ENCODE assay signal across 9 cellular contexts in genomic region chr20:20018366-20018765, GRCh38. TPM values are rescaled to one million over a fixed set of nuclear protein-coding genes. Genes with fewer than 3 reads are reported as not detected.
DNase-seq lines count a peak whose midpoint lies in the region; ATAC-seq and TF ChIP-seq lines count a peak whose summit lies in the region.
"Had no signal": no experiment of that assay in that cellular context is flagged by ENCODE, and none has a peak within 500 bp of the region (broad histone marks: within the 10 kb centered on the region; RNA-seq: fewer than 3 reads in every experiment).

No MANE protein-coding gene starts in this region.

- peaks cover 21% of the 10 kb centered on the region for H3K4me1 ChIP-seq in mammary epithelial cell (ENCODE audit: insufficient read depth, low read length)
- H3K4me1 ChIP-seq in muscle layer of duodenum (ENCODE audit: control insufficient read depth in 1 of 2, insufficient read depth in 2 of 2, low read length in 2 of 2), result peaks cover 13 to 31% of the 10 kb centered on the region in 2 donors

- H3K79me2 ChIP-seq in mammary epithelial cell (ENCODE audit: insufficient read depth, low read length), result peaks cover 63% of the 10 kb centered on the region

- no peaks in the 10 kb centered on the region for H3K27me3 ChIP-seq in AG04450 (ENCODE audit: control insufficient read depth, insufficient read depth, low read length)
- no peaks in the 10 kb centered on the region for H3K27me3 ChIP-seq in mammary epithelial cell (ENCODE audit: insufficient read depth, low read length)
- H3K27me3 ChIP-seq in muscle layer of duodenum (ENCODE audit: low read depth, low read length), result no peaks in the 10 kb centered on the region

- no peak for ATAC-seq in HG03442 (IDR thresholded peaks at IDR 0.05; ENCODE audit: unreplicated experiment)

- peak overlapping the region; percentile 95 for H3K9ac ChIP-seq in mammary epithelial cell (ENCODE audit: insufficient read depth, low read length)

- dilution Hi-C loops in mammary epithelial cell (cut with HindIII; ENCODE audit: low sequenced_read_pairs), result loop anchor here (5.0 kb wide), 1 partner anchor 34 kb away; the partner anchor contains the start of genes CFAP61 and CRNKL1

- peak overlapping the region; percentile 87 for H3K4me3 ChIP-seq in AG04450 (ENCODE audit: low read depth, low read length)
- peak overlapping the region; percentile 85 for H3K4me3 ChIP-seq in Jurkat, Clone E6-1 (ENCODE audit: low read length)
- H3K4me3 ChIP-seq in mammary epithelial cell (replicated peaks in 1 of 3; ENCODE audit: insufficient read depth in 1 of 3, low read depth in 2 of 3, low read length in 3 of 3), result peak overlapping the region; percentile 87 to 100 (median 97)
- peak overlapping the region; percentile 87 to 99 for H3K4me3 ChIP-seq in muscle layer of duodenum (ENCODE audit: low read depth in 1 of 2, low read length in 2 of 2)

- TSS peak; percentile 54 for BruUV-seq in mammary epithelial cell (replicated peaks; lab: Mats Ljungman, UMichigan)

- 86% methylated on average over 8 of the region's 8 CpGs for WGBS in mammary epithelial cell (ENCODE audit: low coverage, missing lambda C conversion rate)

- in situ Hi-C loops in mammary epithelial cell (cut with MboI; ENCODE audit: low sequenced_read_pairs in 2 of 2), result no loop called here

- peaks cover 7% of the 10 kb centered on the region for H3K36me3 ChIP-seq in mammary epithelial cell (ENCODE audit: insufficient read depth, low read length)
- H3K36me3 ChIP-seq in muscle layer of duodenum (ENCODE audit: control insufficient read depth in 1 of 2, insufficient read depth in 2 of 2, low read length in 2 of 2), result peaks cover 3 to 5% of the 10 kb centered on the region in 2 donors

- CTCF ChIA-PET in AG04450 (lab: Charles Lee) (interaction anchor here (1.5 to 1.8 kb wide), 3 partner anchors 25 to 576 kb away, joined by 3 to 14 read pairs (median 6); no protein-coding TSS in a partner anchor), mammary epithelial cell (lab: Charles Lee; ENCODE audit: low non-redundant PET) (interaction anchor here (0.6 kb wide), 1 partner anchor 77 kb away, joined by 4 read pairs; no protein-coding TSS in a partner anchor)

- intact Hi-C loops in mammary epithelial cell (cut with micrococcal nuclease), result no loop called here

- H3K4me2 ChIP-seq in mammary epithelial cell (ENCODE audit: insufficient read depth, low read depth, low read length), result peak overlapping the region; percentile 97

- peaks cover 2% of the 10 kb centered on the region for H4K20me1 ChIP-seq in mammary epithelial cell (ENCODE audit: insufficient read depth, low read length)

- no peak overlapping the region for H3K27ac ChIP-seq in AG04450 (ENCODE audit: low read depth, low read length)
- peak overlapping the region; percentile 82 for H3K27ac ChIP-seq in mammary epithelial cell (ENCODE audit: insufficient read depth, low read depth, low read length)
- peak overlapping the region; percentile 36 for H3K27ac ChIP-seq in muscle layer of duodenum (ENCODE audit: low read length)

- H3K9me3 ChIP-seq in AG04450 (ENCODE audit: control insufficient read depth, insufficient read depth, low read length) (no peaks in the 10 kb centered on the region; the same call in 1 of the 2 replicates), mammary epithelial cell (replicated peaks; ENCODE audit: insufficient read depth, low read length) (no peaks in the 10 kb centered on the region), muscle layer of duodenum (ENCODE audit: control insufficient read depth in 1 of 2, low read length in 2 of 2) (no peaks in the 10 kb centered on the region)

- H2AFZ ChIP-seq in mammary epithelial cell (ENCODE audit: low read depth, low read length), result no peak overlapping the region

- TF ChIP-seq CTCF in AG04450 (IDR thresholded peaks at IDR 0.05; ENCODE audit: low read depth, low read length) (no peak), mammary epithelial cell (conservative IDR thresholded peaks at IDR 0.05 in 1 of 2, IDR thresholded peaks at IDR 0.05 in 1 of 2; ENCODE audit: extremely low read depth in 1 of 2, insufficient read depth in 1 of 2, low read depth in 1 of 2, low read length in 2 of 2) (no peak)

- DNase-seq in AG04450 (ENCODE audit: low read depth, low spot score), result no peak
- DNase-seq in Jurkat, Clone E6-1 (ENCODE audit: low read depth, low spot score), result no peak
- no peak for DNase-seq in mammary epithelial cell
- DNase-seq in amniotic stem cell (lab: John Stamatoyannopoulos, UW), result no peak
- no peak for DNase-seq in ecto neural progenitor cell (ENCODE audit: low spot score)
- DNase-seq in NCI-H446 treated with DMSO at 0.1 percent for 48 hours (lab: John Stamatoyannopoulos, UW), result no peak
- DNase-seq: small intestine had no signal

- POLR2A ChIA-PET in AG04450 (lab: Yijun Ruan, JAX), result no interaction called here

RNA-seq across cellular contexts. Expression of gene NAA20, which starts 1.2 kb away (rescaled TPM):
- polyA plus RNA-seq in AG04450 (2011; rRNA removed) (59.6 and 85.1 TPM in 2 replicates), mammary epithelial cell (102 TPM)
- 15.6 and 23.1 TPM in 2 replicates for polyA minus RNA-seq in AG04450 (2011; rRNA and poly(A)+ RNA removed)
- polyA plus RNA-seq in Jurkat, Clone E6-1 (2012; ENCODE audit: insufficient read depth, insufficient read length), result 118 TPM
- total RNA-seq in mammary epithelial cell, result 100 to 1,000 TPM in 1 of 2 donors, 10 to 100 TPM in 1; 44.3 to 105 TPM
- 49.6 TPM for polyA minus RNA-seq in mammary epithelial cell

RNA-seq across cellular contexts. Expression of gene CRNKL1, which starts 33.9 kb away (rescaled TPM):
- polyA plus RNA-seq in AG04450 (2011; rRNA removed) (15.1 and 21.0 TPM in 2 replicates), mammary epithelial cell (6.7 TPM)
- polyA minus RNA-seq in AG04450 (2011; rRNA and poly(A)+ RNA removed), result 15.7 and 21.2 TPM in 2 replicates
- polyA plus RNA-seq in Jurkat, Clone E6-1 (2012; ENCODE audit: insufficient read depth, insufficient read length), result 47.6 TPM
- 10 to 100 TPM; 15.7 to 16.7 TPM for total RNA-seq in mammary epithelial cell
- polyA minus RNA-seq in mammary epithelial cell, result 14.3 TPM

RNA-seq across cellular contexts. Expression of gene CFAP61, which starts 34.0 kb away (rescaled TPM):
- polyA plus RNA-seq in AG04450 (2011; rRNA removed) (not detected in 2 replicates), mammary epithelial cell (0.07 TPM)
- 0.83 TPM in 1 of 2 replicates, not detected in the other for polyA minus RNA-seq in AG04450 (2011; rRNA and poly(A)+ RNA removed)
- not detected for polyA plus RNA-seq in Jurkat, Clone E6-1 (2012; ENCODE audit: insufficient read depth, insufficient read length)
- total RNA-seq in mammary epithelial cell, result under 1 TPM in 1 of 2 donors, not detected in 1; 0.67 TPM
- not detected for polyA minus RNA-seq in mammary epithelial cell
